ENCODE assay signal across 8 cellular contexts in the genomic region with DNA sequence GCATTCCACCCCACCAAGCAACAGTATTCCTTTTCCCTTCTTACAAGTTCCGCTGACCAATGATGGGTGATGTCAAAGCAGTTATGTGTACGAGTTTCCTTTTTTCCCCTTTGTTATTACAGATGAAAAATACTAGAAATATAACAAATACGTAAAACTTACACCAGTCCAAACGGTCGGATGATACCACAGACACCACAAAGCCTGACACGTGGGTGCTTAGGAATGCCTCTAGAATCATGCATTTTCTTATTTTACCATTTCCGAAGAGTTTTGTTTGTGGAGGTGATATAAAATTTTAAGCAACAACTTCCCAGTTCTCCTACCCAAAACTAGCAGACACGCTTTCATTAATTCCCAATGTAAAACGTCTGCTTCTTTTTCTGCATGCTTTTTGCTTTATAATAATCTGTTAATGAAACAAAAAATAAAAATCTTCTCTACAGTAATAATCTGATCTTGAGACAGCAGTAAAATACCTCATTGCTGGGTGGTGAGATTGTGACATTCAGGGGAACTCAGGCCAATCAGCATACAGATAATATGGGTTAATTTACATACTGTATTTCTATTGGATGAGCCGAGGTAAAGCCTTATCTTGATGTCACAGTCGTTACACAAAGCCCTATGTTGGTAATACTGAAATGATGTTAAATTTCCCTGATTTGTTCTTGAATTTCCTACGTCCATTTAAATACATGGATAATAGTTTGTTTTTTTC. TPM values are rescaled to one million over a fixed set of nuclear protein-coding genes. Genes with fewer than 3 reads are reported as not detected.
DNase-seq lines count a peak whose midpoint lies in the region; ATAC-seq and TF ChIP-seq lines count a peak whose summit lies in the region.

No MANE protein-coding gene starts in this region.

- H3K27ac ChIP-seq in right atrium auricular region, result peak overlapping the region in 1 of 2 donors; percentile 60

- H3K27me3 ChIP-seq in right atrium auricular region, result no peaks in the 10 kb centered on the region

- peaks cover 2% of the 10 kb centered on the region for H3K4me1 Mint-ChIP-seq in osteocyte (ENCODE audit: unreplicated experiment)
- H3K4me1 Mint-ChIP-seq in stimulated activated memory B cell treated with anti-CD40 and anti-IgM and Interleukin-4, amounts not matched to agents 10 μg/mL and 1 μg/mL and 100 μg/mL, for 72 hours, result peaks cover 11% of the 10 kb centered on the region

- H3K36me3 Mint-ChIP-seq in osteocyte (ENCODE audit: unreplicated experiment), result no peaks in the 10 kb centered on the region
- H3K36me3 Mint-ChIP-seq in stimulated activated memory B cell treated with anti-CD40 and anti-IgM and Interleukin-4, amounts not matched to agents 10 μg/mL and 1 μg/mL and 100 μg/mL, for 72 hours, result no peaks in the 10 kb centered on the region

- H3K4me3 Mint-ChIP-seq in osteocyte (ENCODE audit: unreplicated experiment), result peak overlapping the region; percentile 41
- no peak overlapping the region for H3K4me3 Mint-ChIP-seq in stimulated activated memory B cell treated with anti-CD40 and anti-IgM and Interleukin-4, amounts not matched to agents 10 μg/mL and 1 μg/mL and 100 μg/mL, for 72 hours

- no peaks in the 10 kb centered on the region for H3K9me3 Mint-ChIP-seq in osteocyte (ENCODE audit: unreplicated experiment)
- H3K9me3 Mint-ChIP-seq in stimulated activated memory B cell treated with anti-CD40 and anti-IgM and Interleukin-4, amounts not matched to agents 10 μg/mL and 1 μg/mL and 100 μg/mL, for 72 hours, result no peaks in the 10 kb centered on the region

- TF ChIP-seq CTCF in right atrium auricular region (IDR thresholded peaks at IDR 0.05), result no peak
- no peak for TF ChIP-seq CTCF in osteocyte (IDR thresholded peaks at IDR 0.05)
- no peak for TF ChIP-seq CTCF in GM10248 (IDR thresholded peaks at IDR 0.05; ENCODE audit: control extremely low read depth, extremely low read depth, low read depth, missing control alignments)

- H3K27ac Mint-ChIP-seq in osteocyte (ENCODE audit: unreplicated experiment), result no peak overlapping the region
- no peak overlapping the region for H3K27ac Mint-ChIP-seq in stimulated activated memory B cell treated with anti-CD40 and anti-IgM and Interleukin-4, amounts not matched to agents 10 μg/mL and 1 μg/mL and 100 μg/mL, for 72 hours

- no peaks in the 10 kb centered on the region for H3K9me3 ChIP-seq in right atrium auricular region

- DNase-seq in Right ventricle myocardium superior (no peak), right atrium auricular region (ENCODE audit: low spot score) (no peak), RPMI7951 (ENCODE audit: low read depth) (peak; percentile 92), osteocyte (ENCODE audit: extremely low spot score, unreplicated experiment) (no peak), NCI-H2029 treated with DMSO at 0.1 percent for 48 hours (lab: John Stamatoyannopoulos, UW) (no peak), GM10248 (ENCODE audit: extremely low spot score) (no peak)

- POLR2A ChIA-PET in GM10248 (lab: Yijun Ruan, JAX), result no interaction called here

- peak overlapping the region in 1 of 2 donors; percentile 4 for H3K4me3 ChIP-seq in right atrium auricular region

- H3K36me3 ChIP-seq in right atrium auricular region, result no peaks in the 10 kb centered on the region

- CTCF ChIA-PET in GM10248 (lab: Yijun Ruan, JAX), result interaction anchor here (1.1 to 1.2 kb wide), 2 partner anchors 8 to 29 kb away, joined by 3 to 5 read pairs; no protein-coding TSS in a partner anchor

- H3K27me3 Mint-ChIP-seq in osteocyte (ENCODE audit: unreplicated experiment), result peaks cover 55% of the 10 kb centered on the region
- peaks cover 38% of the 10 kb centered on the region for H3K27me3 Mint-ChIP-seq in stimulated activated memory B cell treated with anti-CD40 and anti-IgM and Interleukin-4, amounts not matched to agents 10 μg/mL and 1 μg/mL and 100 μg/mL, for 72 hours

- ATAC-seq in Right ventricle myocardium superior (ENCODE audit: poor library complexity) (peak; percentile 69), esophagus mucosa (peak; percentile 33)
- no peak for ATAC-seq in stimulated activated memory B cell treated with anti-CD40 and anti-IgM and Interleukin-4, amounts not matched to agents 10 μg/mL and 1 μg/mL and 100 μg/mL, for 72 hours

- intact Hi-C loops in Right ventricle myocardium superior (cut with DNase I), result no loop called here

- H3K4me1 ChIP-seq in right atrium auricular region, result peaks cover 0 to 6% of the 10 kb centered on the region in 2 donors

RNA-seq across cellular contexts. Expression of gene GPR85, which starts 0.8 kb away (rescaled TPM):
- total RNA-seq in Right ventricle myocardium superior, result 0.59 TPM
- 1 to 10 TPM; 2.0 to 2.3 TPM for total RNA-seq in right atrium auricular region
- total RNA-seq in RPMI7951 (2014; rRNA removed; shearing (Covaris generic)), result 3.1 and 4.2 TPM in 2 replicates
- total RNA-seq in esophagus mucosa, result 0.32 TPM
- total RNA-seq in osteocyte, result 0.10 TPM in 1 of 2 replicates, not detected in the other

RNA-seq across cellular contexts. Expression of gene SMIM30, which starts 30.9 kb away (rescaled TPM):
- total RNA-seq in Right ventricle myocardium superior (118 TPM), right atrium auricular region (100 to 1,000 TPM in 1 of 2 donors, 10 to 100 TPM in 1; 93.1 to 208 TPM), esophagus mucosa (27.3 TPM), osteocyte (43.5 and 43.9 TPM in 2 replicates)
- total RNA-seq in RPMI7951 (2014; rRNA removed; shearing (Covaris generic)), result 143 and 157 TPM in 2 replicates
